Comparison of ENCODE assay signal across 13 cellular contexts in the genomic region with DNA sequence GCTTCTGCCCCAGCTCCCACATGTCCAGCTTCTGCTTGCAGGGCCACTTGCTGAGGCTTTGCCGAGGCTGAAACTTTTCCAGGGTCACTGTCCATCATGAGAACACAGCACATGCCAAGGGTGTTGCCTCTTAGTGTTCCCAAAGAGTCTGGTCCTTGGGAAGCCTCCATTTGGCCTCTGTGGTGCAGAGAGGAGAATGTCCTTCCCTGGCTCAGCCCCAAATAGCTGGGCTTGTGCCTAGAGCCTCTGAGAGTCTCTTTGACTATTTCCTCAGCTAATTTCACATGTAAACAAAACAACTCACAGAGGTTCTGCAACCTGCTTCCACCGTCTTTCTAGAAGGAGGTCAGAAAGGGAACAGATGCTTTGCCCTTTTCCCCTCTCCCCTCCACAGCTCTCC. TPM values are rescaled to one million over a fixed set of nuclear protein-coding genes. Genes with fewer than 3 reads are reported as not detected.
DNase-seq lines count a peak whose midpoint lies in the region; ATAC-seq and TF ChIP-seq lines count a peak whose summit lies in the region.
"Had no signal": no experiment of that assay in that cellular context is flagged by ENCODE, and none has a peak within 500 bp of the region (broad histone marks: within the 10 kb centered on the region; RNA-seq: fewer than 3 reads in every experiment).

No MANE protein-coding gene starts in this region.

- DNase-seq in AG20443 (ENCODE audit: low spot score): peak; percentile 63
- DNase-seq in astrocyte of the hippocampus (ENCODE audit: low read depth, low spot score): peak; percentile 46
- peak; percentile 78 for DNase-seq in left ventricle myocardium superior
- DNase-seq in putamen (ENCODE audit: low spot score): peak; percentile 4
- no peak for DNase-seq in H4 (ENCODE audit: low spot score)
- DNase-seq in NCI-H2227 treated with DMSO at 0.1 percent for 48 hours (lab: John Stamatoyannopoulos, UW): no peak
- no peak for DNase-seq in MCF 10A (ENCODE audit: unreplicated experiment)
- DNase-seq in NCI-H524 treated with DMSO at 0.1 percent for 48 hours (lab: John Stamatoyannopoulos, UW): no peak
- DNase-seq: activated CD4-positive, CD25-positive, alpha-beta regulatory T cell; AML-193; Kasumi-1; NCI-H345 had no signal

- no peaks in the 10 kb centered on the region for H3K36me3 Mint-ChIP-seq in MCF 10A (ENCODE audit: insufficient read depth, unreplicated experiment)

- no peaks in the 10 kb centered on the region for H3K9me3 Mint-ChIP-seq in MCF 10A (ENCODE audit: unreplicated experiment)
- H3K9me3 Mint-ChIP-seq: activated T-helper 1 cell treated with anti-CD3 and anti-CD28 coated beads, Interleukin-12 subunit alpha, Interleukin-12 subunit beta, Interleukin-2, Interleukin-4 antibody, amounts not matched to agents 30 ng/mL and 10 ng/mL and 1 ng/mL, durations not matched to agents 14 hours and 24 hours and 36 hours had no signal

- intact Hi-C loops in left ventricle myocardium superior (cut with micrococcal nuclease): no loop called here
- intact Hi-C loops in MCF 10A (cut with micrococcal nuclease): no loop called here

- CTCF ChIA-PET in MCF 10A (lab: Yijun Ruan, JAX): no interaction called here

- TF ChIP-seq CTCF in MCF 10A (IDR thresholded peaks at IDR 0.05; ENCODE audit: unreplicated experiment): no peak

- ATAC-seq in left ventricle myocardium superior: peak; percentile 91

- H3K4me3 Mint-ChIP-seq in MCF 10A (ENCODE audit: unreplicated experiment): no peak overlapping the region
- H3K4me3 Mint-ChIP-seq: activated T-helper 1 cell treated with anti-CD3 and anti-CD28 coated beads, Interleukin-12 subunit alpha, Interleukin-12 subunit beta, Interleukin-2, Interleukin-4 antibody, amounts not matched to agents 30 ng/mL and 10 ng/mL and 1 ng/mL, durations not matched to agents 14 hours and 24 hours and 36 hours had no signal

- POLR2A ChIA-PET in MCF 10A (lab: Yijun Ruan, JAX): no interaction called here

- peaks cover 10% of the 10 kb centered on the region for H3K4me1 Mint-ChIP-seq in MCF 10A (ENCODE audit: insufficient read depth, unreplicated experiment)

- no peaks in the 10 kb centered on the region for H3K27me3 Mint-ChIP-seq in MCF 10A (ENCODE audit: insufficient read depth, unreplicated experiment)

- BruUV-seq in MCF 10A (replicated peaks; lab: Mats Ljungman, UMichigan): no TSS peak

- no peak overlapping the region for H3K27ac Mint-ChIP-seq in MCF 10A (ENCODE audit: low read depth, unreplicated experiment)
- H3K27ac Mint-ChIP-seq: activated T-helper 1 cell treated with anti-CD3 and anti-CD28 coated beads, Interleukin-12 subunit alpha, Interleukin-12 subunit beta, Interleukin-2, Interleukin-4 antibody, amounts not matched to agents 30 ng/mL and 10 ng/mL and 1 ng/mL, durations not matched to agents 14 hours and 24 hours and 36 hours had no signal

RNA-seq across cellular contexts. Expression of a gene that starts 40.4 kb away (rescaled TPM):
- 11.9 TPM for total RNA-seq in left ventricle myocardium superior
- 19.9 and 30.9 TPM in 2 replicates for total RNA-seq in H4 (2014; rRNA removed; shearing (Covaris generic))
- 8.4 and 13.3 TPM in 2 replicates for total RNA-seq in MCF 10A (2022)

RNA-seq across cellular contexts. Expression of a gene that starts 54.9 kb away (rescaled TPM):
- total RNA-seq in left ventricle myocardium superior: 4.2 TPM
- 49.7 and 57.3 TPM in 2 replicates for total RNA-seq in H4 (2014; rRNA removed; shearing (Covaris generic))
- 8.6 and 9.7 TPM in 2 replicates for total RNA-seq in MCF 10A (2022)

Comparison
In these comparisons a context has a peak if more than half of its experiments do, and no peak if none do; other contexts are left out.
1. DNase-seq: peak in AG20443 (single experiment), astrocyte of the hippocampus (single experiment), left ventricle myocardium superior (single experiment) and putamen (single experiment); none in H4 (single experiment), NCI-H2227 treated with DMSO at 0.1 percent for 48 hours (single experiment), MCF 10A (single experiment) and NCI-H524 treated with DMSO at 0.1 percent for 48 hours (single experiment).